ENCODE assay signal across 8 cellular contexts in the genomic region with DNA sequence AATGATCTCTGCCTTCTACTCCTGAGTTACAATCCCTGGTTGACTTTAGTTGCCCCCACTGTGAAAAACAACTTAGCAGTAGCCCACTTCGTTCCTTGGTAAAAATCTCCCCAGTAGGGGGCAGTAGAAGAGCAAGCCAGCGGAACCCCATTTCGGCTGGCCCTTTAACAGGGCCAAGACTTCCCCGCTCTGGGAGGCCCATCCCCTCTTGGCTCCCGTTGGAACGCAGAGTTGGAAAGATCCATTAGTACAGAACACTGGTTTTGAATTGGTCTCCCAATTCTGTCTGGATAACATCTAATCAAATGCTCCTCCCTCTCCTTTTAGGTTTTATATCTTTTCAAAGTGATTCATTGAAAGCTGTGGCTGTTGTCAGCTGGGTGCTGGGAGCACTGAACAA.
DNase-seq lines count a peak whose midpoint lies in the region; ATAC-seq, FAIRE-seq and TF ChIP-seq lines count a peak whose summit lies in the region.

No MANE protein-coding gene starts in this region.

- peaks cover 57% of the 10 kb centered on the region for H3K27me3 ChIP-seq in PC-3 (ENCODE audit: low read length)

- no peaks in the 10 kb centered on the region for H3K79me2 ChIP-seq in PC-3 (ENCODE audit: low read length)

- H3K9ac ChIP-seq in PC-3 (ENCODE audit: low read length), result no peak overlapping the region

- no peaks in the 10 kb centered on the region for H3K9me3 ChIP-seq in PC-3 (ENCODE audit: low read length)

- CTCF ChIA-PET in PC-3 (lab: Charles Lee), result no interaction called here

- no peaks in the 10 kb centered on the region for H3K4me1 ChIP-seq in PC-3 (ENCODE audit: insufficient read depth, low read length)

- no peak overlapping the region for H2AFZ ChIP-seq in PC-3 (ENCODE audit: low read length)

- no peak for FAIRE-seq in GM19239 (lab: Jason Lieb, UNC)

- intact Hi-C loops in PC-3 (cut with micrococcal nuclease), result no loop called here

- no peaks in the 10 kb centered on the region for H3K9me2 ChIP-seq in PC-3 (replicated peaks; ENCODE audit: low read length)

- no peak overlapping the region for H3K4me2 ChIP-seq in PC-3 (ENCODE audit: low read length)

- no peaks in the 10 kb centered on the region for H3K36me3 ChIP-seq in PC-3 (ENCODE audit: low read depth, low read length)

- no peaks in the 10 kb centered on the region for H3F3A ChIP-seq in PC-3 (ENCODE audit: low read length, unreplicated experiment)

- no peak overlapping the region for H3K4me3 ChIP-seq in PC-3 (ENCODE audit: low read length)

- peak; percentile 61 for TF ChIP-seq CTCF in PC-3 (conservative IDR thresholded peaks at IDR 0.05; ENCODE audit: low read depth, low read length)

- no peaks in the 10 kb centered on the region for H4K20me1 ChIP-seq in PC-3 (ENCODE audit: low read length)

- H3K27ac ChIP-seq in PC-3 (ENCODE audit: low read length), result no peak overlapping the region

- POLR2A ChIA-PET in PC-3 (lab: Charles Lee; ENCODE audit: unreplicated experiment), result no interaction called here

- no peak for ATAC-seq in PC-3
- no peak for ATAC-seq in HG02840 (IDR thresholded peaks at IDR 0.05; ENCODE audit: low FRiP score, unreplicated experiment)

- DNase-seq in GM19239 (ENCODE audit: insufficient read length, low spot score) (peak; percentile 4), PC-3 (peak; percentile 30), kidney tubule cell (ENCODE audit: low spot score) (peak; percentile 48), NCI-H510A (lab: John Stamatoyannopoulos, UW) (no peak), HCEC 1CT (no peak)
- DNase-seq in activated effector memory CD4-positive, alpha-beta T cell treated with anti-CD3 and anti-CD28 coated beads, Interleukin-2, amount 50 U/mL, for 16 hours, result peak; percentile 83
- peak; percentile 31 to 35 for DNase-seq in stimulated activated CD8-positive, alpha-beta memory T cell treated with anti-CD3 and anti-CD28 coated beads, Interleukin-2, amount 100 ng/mL, for 1 hour (ENCODE audit: low read depth in 2 of 2)

- BruUV-seq in PC-3 (replicated peaks; lab: Mats Ljungman, UMichigan), result no TSS peak

Comparison
In these comparisons a context has a peak if more than half of its experiments do, and no peak if none do; other contexts are left out.
1. DNase-seq: peak in GM19239 (single experiment), PC-3 (single experiment), activated effector memory CD4-positive, alpha-beta T cell treated with anti-CD3 and anti-CD28 coated beads, Interleukin-2, amount 50 U/mL, for 16 hours (single experiment), kidney tubule cell (single experiment) and stimulated activated CD8-positive, alpha-beta memory T cell treated with anti-CD3 and anti-CD28 coated beads, Interleukin-2, amount 100 ng/mL, for 1 hour (2 of 2); none in NCI-H510A (single experiment) and HCEC 1CT (single experiment).